ENCODE assay signal across 12 cellular contexts in genomic region chr9:84121991-84122523, GRCh38.
DNase-seq lines count a peak whose midpoint lies in the region; ATAC-seq, FAIRE-seq and TF ChIP-seq lines count a peak whose summit lies in the region.
"Had no signal": no experiment of that assay in that cellular context is flagged by ENCODE, and none has a peak within 500 bp of the region (broad histone marks: within the 10 kb centered on the region; RNA-seq: fewer than 3 reads in every experiment).

No MANE protein-coding gene starts in this region.

- no peak overlapping the region for H3K27ac ChIP-seq in GM12878 (ENCODE audit: control insufficient read depth, insufficient read depth)
- no peak overlapping the region for H3K27ac ChIP-seq in CD8-positive, alpha-beta T cell (ENCODE audit: low read depth, low read length)
- H3K27ac ChIP-seq: colonic mucosa had no signal

- no peak overlapping the region for H3K4me3 ChIP-seq in GM12878
- no peak overlapping the region for H3K4me3 ChIP-seq in mucosa of descending colon
- no peak overlapping the region for H3K4me3 ChIP-seq in CD8-positive, alpha-beta T cell (ENCODE audit: low read depth, low read length)
- H3K4me3 ChIP-seq: colonic mucosa had no signal

- no peaks in the 10 kb centered on the region for H3K36me3 ChIP-seq in GM12878 (ENCODE audit: control insufficient read depth in 2 of 2, insufficient read depth in 2 of 2, low read length in 1 of 2)
- no peaks in the 10 kb centered on the region for H3K36me3 ChIP-seq in mucosa of descending colon (ENCODE audit: low read depth)
- H3K36me3 ChIP-seq in CD8-positive, alpha-beta T cell (ENCODE audit: insufficient read depth, low read length), result no peaks in the 10 kb centered on the region
- H3K36me3 ChIP-seq: colonic mucosa had no signal

- no peak overlapping the region for H3K9ac ChIP-seq in GM12878 (ENCODE audit: control insufficient read depth, insufficient read depth, low read length)

- ATAC-seq in GM12878, result no peak
- ATAC-seq in mucosa of descending colon, result peak; percentile 21
- no peak for ATAC-seq in CD8-positive, alpha-beta T cell
- no peak for ATAC-seq in GM21786 (IDR thresholded peaks at IDR 0.05; ENCODE audit: unreplicated experiment)
- ATAC-seq: stimulated activated naive CD8-positive, alpha-beta T cell treated with anti-CD3 and anti-CD28 coated beads, Interleukin-15, amount 100 ng/mL, for 72 hours had no signal

- no TSS peak for BruUV-seq in GM12878 (replicated peaks; lab: Mats Ljungman, UMichigan)

- H3K9me3 Mint-ChIP-seq in CD8-positive, alpha-beta T cell, result peaks cover 9% of the 10 kb centered on the region

- TF ChIP-seq POLR2A in GM12878 (IDR thresholded peaks at IDR 0.05; ENCODE audit: low read depth, low read length), result no peak

- intact Hi-C loops in GM12878 (cut with micrococcal nuclease; ENCODE audit: unreplicated experiment), result no loop called here
- intact Hi-C loops in mucosa of descending colon (cut with DNase I, micrococcal nuclease), result no loop called here
- intact Hi-C loops in CD8-positive, alpha-beta T cell (cut with DNase I, micrococcal nuclease), result no loop called here

- CTCF ChIA-PET in GM12878 (lab: Yijun Ruan, JAX), result interaction anchor here (1.4 kb wide), 1 partner anchor 52 kb away, joined by 3 read pairs; no protein-coding TSS in a partner anchor
- CTCF ChIA-PET in CD8-positive, alpha-beta T cell (lab: Charles Lee), result no interaction called here

- no peaks in the 10 kb centered on the region for H3K27me3 ChIP-seq in GM12878 (replicated peaks in 1 of 2; ENCODE audit: control insufficient read depth in 2 of 2, insufficient read depth in 2 of 2, low read length in 1 of 2)
- no peaks in the 10 kb centered on the region for H3K27me3 ChIP-seq in CD8-positive, alpha-beta T cell (ENCODE audit: insufficient read depth, low read length)
- H3K27me3 ChIP-seq: colonic mucosa had no signal

- TF ChIP-seq RAD21 in GM12878 (IDR thresholded peaks at IDR 0.05; ENCODE audit: insufficient read depth, low read depth, low read length), result no peak

- in situ Hi-C loops in GM12878 (cut with MboI), result no loop called here

- WGBS in GM12878 (ENCODE audit: insufficient coverage, insufficient replicate concordance, low lambda C conversion rate, missing lambda C conversion rate), result 72% methylated on average over 1 of the region's 1 CpG

- no peaks in the 10 kb centered on the region for H3K4me1 Mint-ChIP-seq in CD8-positive, alpha-beta T cell (ENCODE audit: low read depth)
- H3K4me1 Mint-ChIP-seq: stimulated activated naive CD8-positive, alpha-beta T cell treated with anti-CD3 and anti-CD28 coated beads, Interleukin-15, amount 100 ng/mL, for 72 hours had no signal

- TF ChIP-seq EP300 in GM12878 (IDR thresholded peaks at IDR 0.05; ENCODE audit: borderline replicate concordance in 1 of 2, control insufficient read depth in 1 of 2, low read depth in 2 of 2, low read length in 2 of 2), result no peak

- no peak overlapping the region for H3K27ac Mint-ChIP-seq in CD8-positive, alpha-beta T cell
- H3K27ac Mint-ChIP-seq: stimulated activated naive CD8-positive, alpha-beta T cell treated with anti-CD3 and anti-CD28 coated beads, Interleukin-15, amount 100 ng/mL, for 72 hours had no signal

- TF ChIP-seq CTCF in GM12878 (IDR thresholded peaks at IDR 0.05 in 2 of 3, conservative IDR thresholded peaks at IDR 0.05 in 1 of 3; ENCODE audit: control insufficient read depth in 2 of 3, extremely low read depth in 1 of 3, insufficient read depth in 1 of 3, low read depth in 3 of 3, low read length in 3 of 3) (no peak), mucosa of descending colon (IDR thresholded peaks at IDR 0.05) (no peak)
- TF ChIP-seq CTCF in CD8-positive, alpha-beta T cell (IDR thresholded peaks at IDR 0.05), result no peak

- H3K27me3 Mint-ChIP-seq in CD8-positive, alpha-beta T cell (ENCODE audit: low read depth), result peaks cover 32% of the 10 kb centered on the region

- no peaks in the 10 kb centered on the region; the same call in 2 of the 3 replicates for H3K9me3 ChIP-seq in GM12878 (replicated peaks; ENCODE audit: control insufficient read depth, insufficient read depth, low read length)
- H3K9me3 ChIP-seq in mucosa of descending colon, result no peaks in the 10 kb centered on the region
- no peaks in the 10 kb centered on the region for H3K9me3 ChIP-seq in CD8-positive, alpha-beta T cell (ENCODE audit: low read length)
- H3K9me3 ChIP-seq: colonic mucosa had no signal

- SMC1A ChIA-PET in GM12878 (lab: Charles Lee; ENCODE audit: uncharacterized antibody, unreplicated experiment), result no interaction called here

- DNase-seq in DMS153 treated with DMSO at 0.1 percent for 48 hours (lab: John Stamatoyannopoulos, UW; ENCODE audit: unreplicated experiment) (peak; percentile 76), M059J (ENCODE audit: low read depth) (peak; percentile 80), GM12878 (ENCODE audit: low read depth, low spot score) (no peak), mucosa of descending colon (no peak), NCI-H2227 (lab: John Stamatoyannopoulos, UW; ENCODE audit: unreplicated experiment) (no peak)
- no peak for DNase-seq in CD8-positive, alpha-beta T cell
- DNase-seq: colonic mucosa; MM.1S; posterior cingulate gyrus; stimulated activated CD4-positive, alpha-beta T cell treated with anti-CD3 and anti-CD28 coated beads, Interleukin-4, amount 100 ng/mL, for 24 hours; stimulated activated naive CD8-positive, alpha-beta T cell treated with anti-CD3 and anti-CD28 coated beads, Interleukin-15, amount 100 ng/mL, for 72 hours had no signal

- peaks cover 15% of the 10 kb centered on the region for H3K4me1 ChIP-seq in GM12878 (ENCODE audit: control insufficient read depth, insufficient read depth, low read length)
- H3K4me1 ChIP-seq in mucosa of descending colon (ENCODE audit: low read depth), result peaks cover 3% of the 10 kb centered on the region
- H3K4me1 ChIP-seq in CD8-positive, alpha-beta T cell (ENCODE audit: insufficient read depth, low read length), result no peaks in the 10 kb centered on the region
- H3K4me1 ChIP-seq: colonic mucosa had no signal

- POLR2A ChIA-PET in GM12878 (lab: Charles Lee), result no interaction called here
- POLR2A ChIA-PET in CD8-positive, alpha-beta T cell (lab: Charles Lee), result no interaction called here

- H3K36me3 Mint-ChIP-seq in CD8-positive, alpha-beta T cell, result no peaks in the 10 kb centered on the region

- no peak for FAIRE-seq in GM12878 (lab: Jason Lieb, UNC)

- H2AFZ ChIP-seq in GM12878 (ENCODE audit: control insufficient read depth, low read depth, low read length), result peak overlapping the region; percentile 30; the same call in 1 of the 2 replicates

- H3K79me2 ChIP-seq in GM12878 (ENCODE audit: control insufficient read depth, insufficient read depth, low read length), result no peaks in the 10 kb centered on the region

- RAD21 ChIA-PET in GM12878 (lab: Charles Lee; ENCODE audit: unreplicated experiment), result no interaction called here

- no peak overlapping the region for H3K4me3 Mint-ChIP-seq in CD8-positive, alpha-beta T cell
- H3K4me3 Mint-ChIP-seq: stimulated activated naive CD8-positive, alpha-beta T cell treated with anti-CD3 and anti-CD28 coated beads, Interleukin-15, amount 100 ng/mL, for 72 hours had no signal

- no peaks in the 10 kb centered on the region for H4K20me1 ChIP-seq in GM12878 (ENCODE audit: control insufficient read depth, insufficient read depth)

- no peak overlapping the region for H3K4me2 ChIP-seq in GM12878 (ENCODE audit: control insufficient read depth, insufficient read depth)

TF ChIP-seq in GM12878, 131 proteins besides CTCF, POLR2A, EP300 and RAD21:
- TF ChIP-seq STAT1 (conservative IDR thresholded peaks at IDR 0.05), result no peak
- TF ChIP-seq POU2F2 (IDR thresholded peaks at IDR 0.05; ENCODE audit: borderline replicate concordance, low read depth, low read length), result no peak
- TF ChIP-seq ZNF217 (IDR thresholded peaks at IDR 0.05), result no peak
- no peak for TF ChIP-seq KDM1A (IDR thresholded peaks at IDR 0.05; ENCODE audit: borderline replicate concordance)
TF ChIP-seq in GM12878: peak in this region for 0.

Comparison
In these comparisons a context has a peak if more than half of its experiments do, and no peak if none do; other contexts are left out.
1. DNase-seq: peak in DMS153 treated with DMSO at 0.1 percent for 48 hours (single experiment) and M059J (single experiment); none in GM12878 (single experiment), mucosa of descending colon (0 of 3), NCI-H2227 (single experiment) and CD8-positive, alpha-beta T cell (0 of 7).